In genomic region chr2:109213646-109214417, GRCh38 we compare ENCODE assay signal across 9 cellular contexts.
A peak's percentile ranks its signal among the peaks of the same experiment; 100 is the strongest.
DNase-seq lines count a peak whose midpoint lies in the region; ATAC-seq, FAIRE-seq and TF ChIP-seq lines count a peak whose summit lies in the region.
"Had no signal": no experiment of that assay in that cellular context is flagged by ENCODE, and none has a peak within 500 bp of the region (broad histone marks: within the 10 kb centered on the region; RNA-seq: fewer than 3 reads in every experiment).

No MANE protein-coding gene starts in this region.

- no peak for TF ChIP-seq POLR2A in HepG2 (IDR thresholded peaks at IDR 0.05; ENCODE audit: insufficient read depth in 1 of 2, low read depth in 2 of 2, low read length in 2 of 2)

- peak; percentile 83 for ATAC-seq in GM18870 (IDR thresholded peaks at IDR 0.05; ENCODE audit: unreplicated experiment)
- ATAC-seq in HG03097 (IDR thresholded peaks at IDR 0.05; ENCODE audit: low FRiP score, unreplicated experiment): peak; percentile 57
- no peak for ATAC-seq in HepG2
- no peak for ATAC-seq in HG03045 (IDR thresholded peaks at IDR 0.05; ENCODE audit: unreplicated experiment)

- in situ Hi-C loops in HepG2 (cut with HindIII; ENCODE audit: extremely low pct_ligation_motif_present, low pct_unique_long_range_greater_than_20kb): no loop called here

- 31% methylated on average over 16 of the region's 16 CpGs for WGBS in HepG2 (ENCODE audit: low lambda C conversion rate)

- no peak overlapping the region for H2AFZ ChIP-seq in HepG2 (ENCODE audit: low read length)

- no peak for FAIRE-seq in HepG2 (lab: Jason Lieb, UNC)
- FAIRE-seq: TTC549 had no signal

- H3K27me3 ChIP-seq in SJCRH30 (no peaks in the 10 kb centered on the region; the same call in none of the 2 replicates), HepG2 (ENCODE audit: control insufficient read depth in 1 of 2, insufficient read depth in 2 of 2, low read length in 2 of 2) (peaks cover 0 to 9% of the 10 kb centered on the region in 2 experiments; a peak in 2 of 5 replicates)

- H3K9me3 ChIP-seq in SJCRH30 (replicated peaks) (no peaks in the 10 kb centered on the region), HepG2 (ENCODE audit: low read length) (no peaks in the 10 kb centered on the region)

- 0 out of 2 replicates have a peak overlapping the region, but pooled peaks have one; percentile 8 for H3K4me2 ChIP-seq in HepG2 (ENCODE audit: low read depth, low read length)

- POLR2A ChIA-PET in HepG2 (lab: Yijun Ruan, JAX): no interaction called here

- H3K4me3 ChIP-seq in SJCRH30: no peak overlapping the region
- no peak overlapping the region for H3K4me3 ChIP-seq in HepG2 (replicated peaks in 1 of 3; ENCODE audit: insufficient read depth in 1 of 3, low read depth in 2 of 3, low read length in 3 of 3)

- intact Hi-C loops in HepG2 (cut with micrococcal nuclease; ENCODE audit: unreplicated experiment): loop anchor here (5.0 kb wide), 1 partner anchor 1663 kb away; no protein-coding TSS in a partner anchor

- no peaks in the 10 kb centered on the region for H3K36me3 ChIP-seq in SJCRH30
- H3K36me3 ChIP-seq in HepG2 (replicated peaks in 1 of 2; ENCODE audit: control insufficient read depth in 1 of 2, insufficient read depth in 2 of 2, low read length in 2 of 2): no peaks in the 10 kb centered on the region

- H3K27ac ChIP-seq in SJCRH30 (no peak overlapping the region), HepG2 (ENCODE audit: extremely low read length, insufficient read depth, low read length) (no peak overlapping the region)

- no peak for TF ChIP-seq RAD21 in HepG2 (CRISPR knock-in tag; IDR thresholded peaks at IDR 0.05)

- no TSS peak for BruUV-seq in HepG2 (replicated peaks; lab: Mats Ljungman, UMichigan)

- TF ChIP-seq CTCF in HepG2 (CRISPR knock-in tag; IDR thresholded peaks at IDR 0.05): no peak

- H3K4me1 ChIP-seq in SJCRH30 (peaks cover 19% of the 10 kb centered on the region), HepG2 (ENCODE audit: insufficient read depth, low read length) (peaks cover 31% of the 10 kb centered on the region)

- DNase-seq in SJCRH30: peak; percentile 57
- peak; percentile 44 for DNase-seq in activated naive CD4-positive, alpha-beta T cell treated with Interleukin-2 at 50 U/mL for 16 hours
- no peak for DNase-seq in HepG2 (ENCODE audit: low spot score)
- peak; percentile 22 for DNase-seq in stimulated activated CD8-positive, alpha-beta memory T cell treated with anti-CD3 and anti-CD28 coated beads, Interleukin-7, amount 100 ng/mL, for 24 hours (ENCODE audit: low read depth)
- no peak for DNase-seq in NCI-H1417 treated with DMSO at 0.1 percent for 48 hours (lab: John Stamatoyannopoulos, UW)

- H3K79me2 ChIP-seq in HepG2 (ENCODE audit: insufficient read depth, low read length): no peaks in the 10 kb centered on the region

- no peak overlapping the region for H3K9ac ChIP-seq in HepG2 (ENCODE audit: insufficient read depth, low read depth, low read length)

- H4K20me1 ChIP-seq in HepG2 (ENCODE audit: insufficient read depth, low read length): no peaks in the 10 kb centered on the region

- TF ChIP-seq EP300 in HepG2 (IDR thresholded peaks at IDR 0.05; ENCODE audit: low read depth in 2 of 2, low read length in 2 of 2): no peak
- TF ChIP-seq EP300 in HepG2 (CRISPR knock-in tag; IDR thresholded peaks at IDR 0.05; ENCODE audit: borderline replicate concordance): no peak

- CTCF ChIA-PET in HepG2 (lab: Yijun Ruan, JAX; ENCODE audit: low intra/inter-chr PET ratio, low total read pairs): no interaction called here

TF ChIP-seq in HepG2, 621 proteins besides CTCF, POLR2A, EP300 and RAD21:
- TF ChIP-seq CREB1 (IDR thresholded peaks at IDR 0.05): peak; percentile 78
- TF ChIP-seq CREB1 (CRISPR knock-in tag; IDR thresholded peaks at IDR 0.05): no peak
- TF ChIP-seq THAP11 (CRISPR knock-in tag; IDR thresholded peaks at IDR 0.05): no peak
- 0 out of 2 replicates have a peak, but pooled peaks have one; percentile 31 for TF ChIP-seq BCL3 (CRISPR knock-in tag; IDR thresholded peaks at IDR 0.05)
- TF ChIP-seq MNT (IDR thresholded peaks at IDR 0.05): peak; percentile 23; the same call in 1 of the 2 replicates

Comparison
In these comparisons a context has a peak if more than half of its experiments do, and no peak if none do; other contexts are left out.
1. ATAC-seq: peak in GM18870 (single experiment) and HG03097 (single experiment); none in HepG2 (single experiment) and HG03045 (single experiment).
2. DNase-seq: peak in SJCRH30 (2 of 2), activated naive CD4-positive, alpha-beta T cell treated with Interleukin-2 at 50 U/mL for 16 hours (single experiment) and stimulated activated CD8-positive, alpha-beta memory T cell treated with anti-CD3 and anti-CD28 coated beads, Interleukin-7, amount 100 ng/mL, for 24 hours (single experiment); none in HepG2 (single experiment) and NCI-H1417 treated with DMSO at 0.1 percent for 48 hours (single experiment).